Comparison of ENCODE assay signal across 10 cellular contexts in the genomic region with DNA sequence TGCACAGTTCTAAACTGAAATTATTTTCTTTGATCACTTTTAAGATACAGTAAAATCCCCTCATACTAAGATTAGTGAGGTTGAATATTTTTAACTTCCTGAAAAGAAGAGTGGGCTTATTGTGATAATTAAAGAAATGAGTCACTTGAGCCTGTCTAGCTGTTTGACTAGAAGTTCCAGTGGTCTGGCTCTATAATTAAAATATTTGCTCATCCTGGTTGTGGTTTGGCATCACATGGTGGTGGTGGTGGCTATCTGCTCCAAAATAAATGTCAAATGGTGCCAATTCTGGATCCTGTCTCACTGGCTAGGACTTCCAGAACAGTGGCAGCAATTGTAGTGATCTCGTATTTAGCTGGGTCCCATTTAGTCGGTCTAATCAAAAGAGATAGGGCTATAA. TPM values are rescaled to one million over a fixed set of nuclear protein-coding genes. Genes with fewer than 3 reads are reported as not detected.
A peak's percentile ranks its signal among the peaks of the same experiment; 100 is the strongest.
DNase-seq lines count a peak whose midpoint lies in the region; ATAC-seq and TF ChIP-seq lines count a peak whose summit lies in the region.
"Had no signal": no experiment of that assay in that cellular context is flagged by ENCODE, and none has a peak within 500 bp of the region (broad histone marks: within the 10 kb centered on the region; RNA-seq: fewer than 3 reads in every experiment).

No MANE protein-coding gene starts in this region.

- no peaks in the 10 kb centered on the region for H3K36me3 Mint-ChIP-seq in MCF 10A (ENCODE audit: insufficient read depth, unreplicated experiment)
- H3K36me3 Mint-ChIP-seq in effector memory CD8-positive, alpha-beta T cell (ENCODE audit: insufficient read depth), result no peaks in the 10 kb centered on the region

- CTCF ChIA-PET in MCF 10A (lab: Yijun Ruan, JAX), result interaction anchor here (1.2 to 1.5 kb wide), 2 partner anchors 14 to 72 kb away, joined by 3 to 4 read pairs; no protein-coding TSS in a partner anchor

- intact Hi-C loops in MCF 10A (cut with micrococcal nuclease), result no loop called here

- H3K4me3 Mint-ChIP-seq in MCF 10A (ENCODE audit: unreplicated experiment), result no peak overlapping the region
- H3K4me3 Mint-ChIP-seq in effector memory CD8-positive, alpha-beta T cell, result no peak overlapping the region

- no peaks in the 10 kb centered on the region for H3K27me3 Mint-ChIP-seq in MCF 10A (ENCODE audit: insufficient read depth, unreplicated experiment)
- H3K27me3 Mint-ChIP-seq in effector memory CD8-positive, alpha-beta T cell, result peaks cover 14 to 19% of the 10 kb centered on the region in 2 donors

- no peaks in the 10 kb centered on the region for H3K9me3 Mint-ChIP-seq in MCF 10A (ENCODE audit: unreplicated experiment)
- H3K9me3 Mint-ChIP-seq in effector memory CD8-positive, alpha-beta T cell, result no peaks in the 10 kb centered on the region

- H3K4me1 Mint-ChIP-seq in MCF 10A (ENCODE audit: insufficient read depth, unreplicated experiment), result peaks cover 14% of the 10 kb centered on the region
- H3K4me1 Mint-ChIP-seq in effector memory CD8-positive, alpha-beta T cell (ENCODE audit: low read depth in 2 of 2), result no peaks in the 10 kb centered on the region

- ATAC-seq in GM21529 (IDR thresholded peaks at IDR 0.05; ENCODE audit: unreplicated experiment), result peak; percentile 72
- no peak for ATAC-seq in HG03025 (IDR thresholded peaks at IDR 0.05; ENCODE audit: low FRiP score, unreplicated experiment)
- ATAC-seq in effector memory CD8-positive, alpha-beta T cell (replicated peaks), result no peak
- ATAC-seq: left colon had no signal

- no TSS peak for BruUV-seq in MCF 10A (replicated peaks; lab: Mats Ljungman, UMichigan)

- DNase-seq in Daoy (ENCODE audit: low read depth), result peak; percentile 72
- DNase-seq in HT1080 (ENCODE audit: low read depth), result peak; percentile 78
- peak; percentile 32 for DNase-seq in MCF 10A (ENCODE audit: unreplicated experiment)
- DNase-seq in retina, result no peak
- no peak for DNase-seq in activated CD4-positive, CD25-positive, alpha-beta regulatory T cell treated with anti-CD3 and anti-CD28 coated beads, Interleukin-2, amount 50 U/mL, for 72 hours
- no peak for DNase-seq in effector memory CD8-positive, alpha-beta T cell
- DNase-seq: left colon, upper lobe of left lung had no signal

- POLR2A ChIA-PET in MCF 10A (lab: Yijun Ruan, JAX), result no interaction called here

- TF ChIP-seq CTCF in MCF 10A (IDR thresholded peaks at IDR 0.05; ENCODE audit: unreplicated experiment), result no peak

- no peak overlapping the region for H3K27ac Mint-ChIP-seq in MCF 10A (ENCODE audit: low read depth, unreplicated experiment)
- no peak overlapping the region for H3K27ac Mint-ChIP-seq in effector memory CD8-positive, alpha-beta T cell

RNA-seq across cellular contexts. Expression of a gene that starts 8.6 kb away (rescaled TPM):
- 7.3 and 13.5 TPM in 2 replicates for total RNA-seq in Daoy (2014; rRNA removed; shearing (Covaris generic))
- 1.2 and 2.1 TPM in 2 replicates for total RNA-seq in HT1080 (2014; rRNA removed; shearing (Covaris generic))
- polyA plus RNA-seq in HT1080 (2015; cell fraction: cytosol; rRNA removed), result 2.3 and 2.4 TPM in 2 replicates
- polyA plus RNA-seq in HT1080 (2015; cell fraction: nucleus; rRNA removed), result 2.7 and 3.7 TPM in 2 replicates
- total RNA-seq in MCF 10A (2022), result 6.3 and 6.8 TPM in 2 replicates

Comparison
In these comparisons a context has a peak if more than half of its experiments do, and no peak if none do; other contexts are left out.
1. DNase-seq: peak in Daoy (single experiment), HT1080 (single experiment) and MCF 10A (single experiment); none in retina (single experiment), activated CD4-positive, CD25-positive, alpha-beta regulatory T cell treated with anti-CD3 and anti-CD28 coated beads, Interleukin-2, amount 50 U/mL, for 72 hours (single experiment) and effector memory CD8-positive, alpha-beta T cell (0 of 3).